25 cellular contexts compared by ENCODE assay signal in the genomic region with DNA sequence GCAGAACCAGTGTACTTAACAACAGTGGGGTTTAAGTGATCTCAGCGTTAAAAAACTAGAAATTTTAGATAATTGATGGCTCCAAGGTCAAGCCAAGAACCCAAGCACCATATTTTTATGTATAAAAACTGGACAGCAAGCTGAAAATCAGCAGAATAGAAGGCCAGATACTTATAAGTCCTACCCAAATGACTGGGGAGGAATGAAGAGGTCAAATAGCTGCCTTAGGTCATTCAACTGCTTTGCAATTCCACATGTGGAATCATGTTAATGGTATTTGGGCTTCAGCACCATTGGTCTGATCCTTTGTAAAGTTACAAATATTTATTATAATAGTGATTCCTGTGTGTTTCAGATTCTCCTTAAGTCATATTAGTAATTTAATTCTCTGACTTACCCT.
A peak's percentile ranks its signal among the peaks of the same experiment; 100 is the strongest.
DNase-seq lines count a peak whose midpoint lies in the region; ATAC-seq and TF ChIP-seq lines count a peak whose summit lies in the region.
"Had no signal": no experiment of that assay in that cellular context is flagged by ENCODE, and none has a peak within 500 bp of the region (broad histone marks: within the 10 kb centered on the region; RNA-seq: fewer than 3 reads in every experiment).

No MANE protein-coding gene starts in this region.

- H3K9me3 Mint-ChIP-seq in chondrocyte (ENCODE audit: low read depth): no peaks in the 10 kb centered on the region
- H3K9me3 Mint-ChIP-seq: activated naive CD4-positive, alpha-beta T cell treated with anti-CD3 and anti-CD28 coated beads, Interleukin-2, amount 50 U/mL, for 24 hours; endodermal cell had no signal

- no peaks in the 10 kb centered on the region for H3K27me3 ChIP-seq in colonic mucosa
- H3K27me3 ChIP-seq: ascending aorta, BLaER1, foreskin keratinocyte, stomach, upper lobe of left lung had no signal

- H3K4me1 ChIP-seq in colonic mucosa: no peaks in the 10 kb centered on the region
- H3K4me1 ChIP-seq: BLaER1, foreskin keratinocyte, prostate gland had no signal

- no peak overlapping the region for H3K4me3 ChIP-seq in colonic mucosa
- H3K4me3 ChIP-seq: ascending aorta, BLaER1, coronary artery, prostate gland, stomach, upper lobe of left lung had no signal

- no peak overlapping the region for H3K4me3 Mint-ChIP-seq in chondrocyte (ENCODE audit: unreplicated experiment)
- H3K4me3 Mint-ChIP-seq: activated naive CD4-positive, alpha-beta T cell treated with anti-CD3 and anti-CD28 coated beads, Interleukin-2, amount 50 U/mL, for 24 hours; endodermal cell; natural killer cell; T-cell had no signal

- H3K9ac ChIP-seq in colonic mucosa (ENCODE audit: low read depth in 2 of 2, low read length in 2 of 2): no peak overlapping the region
- H3K9ac ChIP-seq: BLaER1 had no signal

- peak overlapping the region; percentile 51 for H3K27ac Mint-ChIP-seq in chondrocyte (ENCODE audit: unreplicated experiment)
- H3K27ac Mint-ChIP-seq: activated naive CD4-positive, alpha-beta T cell treated with anti-CD3 and anti-CD28 coated beads, Interleukin-2, amount 50 U/mL, for 24 hours; endodermal cell; natural killer cell; T-cell had no signal

- DNase-seq in HCEC 1CT (peak; percentile 67), chondrocyte (ENCODE audit: low spot score) (no peak), left kidney (ENCODE audit: low read depth, low spot score) (peak; percentile 44), colonic mucosa (no peak), GOT3 (lab: John Stamatoyannopoulos, UW) (no peak), RPMI8226 (no peak)
- DNase-seq: Calu3; endodermal cell; hippocampal formation; islet precursor cell; natural killer cell; NCI-H748 treated with DMSO at 0.1 percent for 48 hours; SHP77; stimulated activated CD4-positive, alpha-beta T cell treated with anti-CD3 and anti-CD28 coated beads, Interleukin-4, amount 100 ng/mL, for 24 hours; stomach; T-cell; upper lobe of left lung had no signal

- no peaks in the 10 kb centered on the region for H3K36me3 ChIP-seq in colonic mucosa
- H3K36me3 ChIP-seq: ascending aorta, BLaER1, prostate gland, stomach, upper lobe of left lung had no signal

- no peak for ATAC-seq in HG03565 (IDR thresholded peaks at IDR 0.05; ENCODE audit: unreplicated experiment)
- ATAC-seq: foreskin keratinocyte, natural killer cell, T-cell had no signal

- no peak overlapping the region for H3K27ac ChIP-seq in colonic mucosa
- H3K27ac ChIP-seq: ascending aorta, BLaER1, coronary artery, foreskin keratinocyte, HL-60, prostate gland, stomach, upper lobe of left lung had no signal

- no peaks in the 10 kb centered on the region for H3K36me3 Mint-ChIP-seq in chondrocyte (ENCODE audit: low read depth)
- H3K36me3 Mint-ChIP-seq: activated naive CD4-positive, alpha-beta T cell treated with anti-CD3 and anti-CD28 coated beads, Interleukin-2, amount 50 U/mL, for 24 hours; natural killer cell; T-cell had no signal

- intact Hi-C loops in colonic mucosa (cut with DNase I): no loop called here

- no peak for TF ChIP-seq CTCF in chondrocyte (IDR thresholded peaks at IDR 0.05)
- TF ChIP-seq CTCF in colonic mucosa (IDR thresholded peaks at IDR 0.05): no peak

- H3K27me3 Mint-ChIP-seq in chondrocyte (ENCODE audit: low read depth): no peaks in the 10 kb centered on the region

- peaks cover 45% of the 10 kb centered on the region for H3K4me1 Mint-ChIP-seq in chondrocyte (ENCODE audit: low read depth)
- H3K4me1 Mint-ChIP-seq: activated naive CD4-positive, alpha-beta T cell treated with anti-CD3 and anti-CD28 coated beads, Interleukin-2, amount 50 U/mL, for 24 hours; natural killer cell; T-cell had no signal

- no peaks in the 10 kb centered on the region for H3K9me3 ChIP-seq in colonic mucosa
- H3K9me3 ChIP-seq: ascending aorta, BLaER1, prostate gland, stomach, upper lobe of left lung had no signal

Comparison
In these comparisons a context has a peak if more than half of its experiments do, and no peak if none do; other contexts are left out.
1. DNase-seq: peak in HCEC 1CT (single experiment) and left kidney (single experiment); none in chondrocyte (single experiment), colonic mucosa (single experiment), GOT3 (single experiment) and RPMI8226 (single experiment).